In the genomic region with DNA sequence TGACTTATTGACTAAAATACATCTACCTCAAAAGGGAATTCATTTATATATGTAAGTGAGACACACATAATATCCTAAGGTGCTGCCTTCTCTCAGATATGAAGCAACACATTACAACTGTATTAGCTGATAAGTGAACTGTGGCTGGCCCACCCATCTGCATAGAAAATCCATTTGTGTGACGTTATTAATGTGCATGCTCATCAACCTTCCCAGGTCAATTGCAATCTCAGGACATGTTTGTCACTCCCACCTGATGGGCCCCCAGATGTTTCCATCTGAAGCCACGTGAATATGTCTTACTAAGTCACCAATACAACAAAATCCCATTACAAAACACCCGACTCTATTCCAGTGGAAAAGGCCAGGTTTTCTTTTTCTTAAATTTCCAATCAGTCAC, we compare ENCODE assay signal across 24 cellular contexts.
"Had no signal": no experiment of that assay in that cellular context is flagged by ENCODE, and none has a peak within 500 bp of the region (broad histone marks: within the 10 kb centered on the region; RNA-seq: fewer than 3 reads in every experiment).

No MANE protein-coding gene starts in this region.

- H3K4me1 ChIP-seq: foreskin keratinocyte had no signal

- H3K9ac ChIP-seq: parathyroid adenoma had no signal

- DNase-seq: activated CD4-positive, alpha-beta T cell treated with anti-CD3 and anti-CD28 coated beads, Interleukin-2, amount 10 ng/mL, durations not matched to agents 24 days and 14 days; activated CD8-positive, alpha-beta T cell treated with anti-CD3 and anti-CD28 coated beads for 36 hours; activated gamma-delta T cell treated with Interleukin-2 at 50 U/mL for 16 hours; dorsolateral prefrontal cortex; effector memory CD8-positive, alpha-beta T cell; foreskin keratinocyte; immature natural killer cell; mammary epithelial cell; nephron progenitor cell; nucleus accumbens; stimulated activated CD4-positive, alpha-beta T cell treated with anti-CD3 and anti-CD28 coated beads, Interleukin-1b, Interleukin-23, amount 100 ng/mL, for 48 hours; stimulated activated naive CD8-positive, alpha-beta T cell treated with anti-CD3 and anti-CD28 coated beads, Interleukin-15, amount 100 ng/mL, for 72 hours; SW 1271; transverse colon had no signal

- H3K36me3 ChIP-seq: transverse colon had no signal

- H3K27me3 ChIP-seq: dorsolateral prefrontal cortex, foreskin keratinocyte, hepatocyte, transverse colon had no signal

- H3K27me3 Mint-ChIP-seq: activated CD4-positive, alpha-beta T cell treated with anti-CD3 and anti-CD28 coated beads, Interleukin-2, amount 10 ng/mL, durations not matched to agents 24 days and 14 days; activated CD8-positive, alpha-beta T cell treated with anti-CD3 and anti-CD28 coated beads for 36 hours; effector memory CD8-positive, alpha-beta T cell; stimulated activated naive CD8-positive, alpha-beta T cell treated with anti-CD3 and anti-CD28 coated beads, Interleukin-15, amount 100 ng/mL, for 72 hours had no signal

- H3K9me3 ChIP-seq: transverse colon had no signal

- ATAC-seq: activated CD4-positive, CD25-positive, alpha-beta regulatory T cell treated with anti-CD3 and anti-CD28 coated beads, Interleukin-2, amount 50 U/mL, for 24 hours; activated CD8-positive, alpha-beta T cell treated with anti-CD3 and anti-CD28 coated beads for 36 hours; activated naive CD4-positive, alpha-beta T cell treated with anti-CD3 and anti-CD28 coated beads, Interleukin-2, amount 50 U/mL, for 72 hours; effector memory CD8-positive, alpha-beta T cell; foreskin keratinocyte; left lobe of liver; stimulated activated effector memory CD8-positive, alpha-beta T cell treated with anti-CD3 and anti-CD28 coated beads, Interleukin-12 subunit alpha, Interleukin-12 subunit beta, amount 100 ng/mL, for 72 hours; stimulated activated naive CD8-positive, alpha-beta T cell treated with anti-CD3 and anti-CD28 coated beads, Interleukin-15, amount 100 ng/mL, for 72 hours had no signal

- H3K9me3 Mint-ChIP-seq: activated CD4-positive, alpha-beta T cell treated with anti-CD3 and anti-CD28 coated beads, Interleukin-2, amount 10 ng/mL, durations not matched to agents 24 days and 14 days; activated T-helper 1 cell treated with anti-CD3 and anti-CD28 coated beads, Interleukin-12 subunit alpha, Interleukin-12 subunit beta, Interleukin-2, Interleukin-4 antibody, amounts not matched to agents 30 ng/mL and 10 ng/mL and 1 ng/mL, durations not matched to agents 14 hours and 24 hours and 36 hours; effector memory CD8-positive, alpha-beta T cell; immature natural killer cell; nephron progenitor cell; stimulated activated effector memory CD8-positive, alpha-beta T cell treated with anti-CD3 and anti-CD28 coated beads, Interleukin-12 subunit alpha, Interleukin-12 subunit beta, amount 100 ng/mL, for 72 hours; stimulated activated naive CD8-positive, alpha-beta T cell treated with anti-CD3 and anti-CD28 coated beads, Interleukin-15, amount 100 ng/mL, for 72 hours had no signal

- H3K27ac ChIP-seq: dorsolateral prefrontal cortex, epithelial cell of prostate, foreskin keratinocyte, hepatocyte, parathyroid adenoma, SK-N-MC, transverse colon, VCaP had no signal

- H3K36me3 Mint-ChIP-seq: immature natural killer cell; stimulated activated effector memory CD8-positive, alpha-beta T cell treated with anti-CD3 and anti-CD28 coated beads, Interleukin-12 subunit alpha, Interleukin-12 subunit beta, amount 100 ng/mL, for 72 hours had no signal

- H3K27ac Mint-ChIP-seq: activated CD4-positive, alpha-beta T cell treated with anti-CD3 and anti-CD28 coated beads, Interleukin-2, amount 10 ng/mL, durations not matched to agents 24 days and 14 days; activated CD8-positive, alpha-beta T cell treated with anti-CD3 and anti-CD28 coated beads for 36 hours; activated naive CD4-positive, alpha-beta T cell treated with anti-CD3 and anti-CD28 coated beads, Interleukin-2, amount 50 U/mL, for 72 hours; activated T-helper 1 cell treated with anti-CD3 and anti-CD28 coated beads, Interleukin-12 subunit alpha, Interleukin-12 subunit beta, Interleukin-2, Interleukin-4 antibody, amounts not matched to agents 30 ng/mL and 10 ng/mL and 1 ng/mL, durations not matched to agents 14 hours and 24 hours and 36 hours; nephron progenitor cell; stimulated activated effector memory CD8-positive, alpha-beta T cell treated with anti-CD3 and anti-CD28 coated beads, Interleukin-12 subunit alpha, Interleukin-12 subunit beta, amount 100 ng/mL, for 72 hours; stimulated activated naive CD8-positive, alpha-beta T cell treated with anti-CD3 and anti-CD28 coated beads, Interleukin-15, amount 100 ng/mL, for 72 hours had no signal

- H3K4me3 Mint-ChIP-seq: activated CD4-positive, alpha-beta T cell treated with anti-CD3 and anti-CD28 coated beads, Interleukin-2, amount 10 ng/mL, durations not matched to agents 24 days and 14 days; activated CD8-positive, alpha-beta T cell treated with anti-CD3 and anti-CD28 coated beads for 36 hours; activated T-helper 1 cell treated with anti-CD3 and anti-CD28 coated beads, Interleukin-12 subunit alpha, Interleukin-12 subunit beta, Interleukin-2, Interleukin-4 antibody, amounts not matched to agents 30 ng/mL and 10 ng/mL and 1 ng/mL, durations not matched to agents 14 hours and 24 hours and 36 hours; effector memory CD8-positive, alpha-beta T cell; immature natural killer cell; nephron progenitor cell; stimulated activated effector memory CD8-positive, alpha-beta T cell treated with anti-CD3 and anti-CD28 coated beads, Interleukin-12 subunit alpha, Interleukin-12 subunit beta, amount 100 ng/mL, for 72 hours; stimulated activated naive CD8-positive, alpha-beta T cell treated with anti-CD3 and anti-CD28 coated beads, Interleukin-15, amount 100 ng/mL, for 72 hours had no signal

- H3K4me3 ChIP-seq: dorsolateral prefrontal cortex, hepatocyte, SK-N-MC, transverse colon had no signal
